Comparison of ENCODE assay signal across 9 cellular contexts in the genomic region with DNA sequence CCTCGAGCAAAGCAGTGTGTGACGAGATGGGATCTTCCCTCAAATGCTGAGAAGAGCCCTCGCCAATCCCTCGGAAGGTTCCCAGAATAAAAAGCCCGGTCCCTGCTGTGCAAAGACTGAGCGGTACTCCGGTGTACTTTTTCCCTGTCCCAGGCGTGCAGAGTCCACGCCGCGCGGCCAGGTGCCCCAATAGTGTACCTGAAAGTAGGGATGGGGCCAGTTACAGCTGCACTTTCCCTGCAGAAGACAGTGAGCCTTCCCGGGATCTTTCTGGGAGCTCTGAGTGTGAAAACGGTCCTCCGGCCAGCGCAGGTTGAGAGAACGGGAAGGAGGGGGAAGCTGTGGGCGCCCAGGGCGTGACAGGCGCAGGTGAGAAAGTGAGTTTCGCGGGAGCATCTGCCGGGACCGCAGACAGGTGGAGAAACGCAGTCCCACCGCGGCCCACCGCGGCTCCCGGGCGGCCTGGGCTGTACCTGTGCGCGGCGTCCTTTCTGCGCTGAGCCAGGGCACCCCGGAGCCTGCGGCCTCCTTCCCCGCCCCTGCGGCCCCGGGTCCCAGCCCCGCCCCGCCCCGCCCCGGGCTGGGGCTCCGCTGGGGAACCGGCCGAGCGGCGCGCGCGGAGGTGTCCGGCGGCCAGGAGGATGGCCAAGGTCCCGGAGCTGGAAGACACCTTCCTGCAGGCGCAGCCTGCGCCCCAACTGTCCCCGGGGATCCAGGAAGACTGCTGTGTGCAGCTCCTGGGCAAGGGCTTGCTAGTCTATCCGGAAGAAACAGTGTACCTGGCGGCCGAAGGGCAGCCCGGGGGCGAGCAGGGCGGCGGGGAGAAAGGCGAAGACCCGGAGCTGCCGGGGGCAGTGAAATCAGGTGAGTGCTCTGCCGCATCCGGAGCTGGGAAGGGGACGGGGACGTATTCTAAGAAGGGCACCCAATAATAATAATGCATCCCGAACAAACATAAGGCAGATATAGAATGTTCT. TPM values are rescaled to one million over a fixed set of nuclear protein-coding genes. Genes with fewer than 3 reads are reported as not detected.
DNase-seq lines count a peak whose midpoint lies in the region; ATAC-seq and TF ChIP-seq lines count a peak whose summit lies in the region.
"Had no signal": no experiment of that assay in that cellular context is flagged by ENCODE, and none has a peak within 500 bp of the region (broad histone marks: within the 10 kb centered on the region; RNA-seq: fewer than 3 reads in every experiment).

Gene RFX6, plus strand, starts transcription at position 608 of the 977 bp plus-strand sequence. Its CDS starts 34 bp downstream, at position 642.

- ATAC-seq in GM23338 (peak; percentile 96), HG02885 (IDR thresholded peaks at IDR 0.05; ENCODE audit: poor library complexity, unreplicated experiment) (no peak)

- no peaks in the 10 kb centered on the region for H3K79me2 ChIP-seq in GM23338 (replicated peaks; ENCODE audit: insufficient read depth)

- no peaks in the 10 kb centered on the region; the same call in 1 of the 2 replicates for H3K9me2 ChIP-seq in GM23338 (ENCODE audit: insufficient read depth)

- 0 out of 2 replicates have a peak, but pooled peaks cover 3% of the 10 kb centered on the region for H4K20me1 ChIP-seq in GM23338 (replicated peaks; ENCODE audit: insufficient read depth)

- H3K4me1 Mint-ChIP-seq in GM23338, result peaks cover 8% of the 10 kb centered on the region

- intact Hi-C loops in left ventricle myocardium inferior (cut with micrococcal nuclease), result no loop called here
- intact Hi-C loops in sigmoid colon (cut with DNase I), result no loop called here

- no peak for TF ChIP-seq EP300 in sigmoid colon (IDR thresholded peaks at IDR 0.05)

- H3K4me3 ChIP-seq in GM23338 (peak within 1 kb of the TSS; percentile 74), Peyer's patch (peak within 1 kb of the TSS in 3 of 4 donors; percentile 2 to 38 (median 30)), left ventricle myocardium inferior (peak within 1 kb of the TSS; percentile 56), sigmoid colon (peak within 1 kb of the TSS in 3 of 4 donors; percentile 11 to 40 (median 12))

- H3K4me2 ChIP-seq in GM23338, result peak within 1 kb of the TSS; percentile 89

- WGBS in sigmoid colon, 2 donors, result 1 to 3% methylated on average over 73 of the region's 73 CpGs

- DNase-seq in GM23338 (ENCODE audit: low spot score), result peak; percentile 69
- peak in 1 of 3 donors; percentile 50 for DNase-seq in Peyer's patch
- DNase-seq in left ventricle myocardium inferior, result no peak
- no peak for DNase-seq in sigmoid colon
- no peak for DNase-seq in NCI-H226
- DNase-seq in activated CD4-positive, alpha-beta T cell treated with anti-CD3 and anti-CD28 coated beads, Interleukin-2, amount 50 U/mL, for 1 hour, result no peak
- DNase-seq in NCI-H1092 treated with DMSO at 0.1 percent for 48 hours (lab: John Stamatoyannopoulos, UW), result no peak

- no peak within 1 kb of the TSS for H3K27ac ChIP-seq in GM23338 (ENCODE audit: low read depth)
- no peak within 1 kb of the TSS for H3K27ac ChIP-seq in Peyer's patch
- no peak within 1 kb of the TSS for H3K27ac ChIP-seq in left ventricle myocardium inferior (replicated peaks)
- H3K27ac ChIP-seq in sigmoid colon, result no peak within 1 kb of the TSS
- H3K27ac ChIP-seq: neutrophil had no signal

- H3K27ac Mint-ChIP-seq in GM23338, result no peak within 1 kb of the TSS

- no peak for TF ChIP-seq CTCF in GM23338 (conservative IDR thresholded peaks at IDR 0.05; ENCODE audit: low read depth in 2 of 2)
- no peak for TF ChIP-seq CTCF in Peyer's patch (IDR thresholded peaks at IDR 0.05)
- no peak for TF ChIP-seq CTCF in left ventricle myocardium inferior (IDR thresholded peaks at IDR 0.05; ENCODE audit: borderline replicate concordance)
- no peak for TF ChIP-seq CTCF in sigmoid colon (IDR thresholded peaks at IDR 0.05)

- H3K36me3 ChIP-seq in GM23338 (ENCODE audit: insufficient read depth) (no peaks in the 10 kb centered on the region), Peyer's patch (no peaks in the 10 kb centered on the region), left ventricle myocardium inferior (no peaks in the 10 kb centered on the region), sigmoid colon (no peaks in the 10 kb centered on the region)
- H3K36me3 ChIP-seq: neutrophil had no signal

- H3K4me3 Mint-ChIP-seq in GM23338, result peak within 1 kb of the TSS; percentile 92

- H3K4me1 ChIP-seq in GM23338 (ENCODE audit: insufficient read depth) (no peaks in the 10 kb centered on the region), Peyer's patch (peaks cover 0 to 14% (median 0%) of the 10 kb centered on the region in 4 donors), left ventricle myocardium inferior (peaks cover 13% of the 10 kb centered on the region), sigmoid colon (peaks cover 0 to 15% (median 14%) of the 10 kb centered on the region in 4 donors)

- TF ChIP-seq POLR2A in Peyer's patch (IDR thresholded peaks at IDR 0.05) (no peak), sigmoid colon (IDR thresholded peaks at IDR 0.05) (no peak)

- H3K27me3 Mint-ChIP-seq in GM23338 (ENCODE audit: insufficient read depth, low read depth, poor library complexity), result peaks cover 35% of the 10 kb centered on the region

- H3K9me3 ChIP-seq in Peyer's patch (no peaks in the 10 kb centered on the region), left ventricle myocardium inferior (replicated peaks) (peaks cover 11% of the 10 kb centered on the region), sigmoid colon (no peaks in the 10 kb centered on the region)
- H3K9me3 ChIP-seq: neutrophil had no signal

- H3K27me3 ChIP-seq in GM23338 (ENCODE audit: insufficient read depth) (peaks cover 63% of the 10 kb centered on the region), Peyer's patch (peaks cover 0 to 10% of the 10 kb centered on the region in 2 donors), left ventricle myocardium inferior (ENCODE audit: low read depth) (peaks cover 75% of the 10 kb centered on the region), sigmoid colon (peaks cover 9 to 43% (median 18%) of the 10 kb centered on the region in 3 donors)

- peaks cover 3% of the 10 kb centered on the region; the same call in 2 of the 3 replicates for H3K36me3 Mint-ChIP-seq in GM23338 (ENCODE audit: low read depth)

- no peaks in the 10 kb centered on the region for H3F3A ChIP-seq in GM23338 (replicated peaks; ENCODE audit: low read depth)

- peak within 1 kb of the TSS; percentile 88 for H2AFZ ChIP-seq in GM23338

- H3K9me3 Mint-ChIP-seq in GM23338, result peaks cover 12% of the 10 kb centered on the region; the same call in 2 of the 3 replicates

TF ChIP-seq in GM23338, 12 proteins besides CTCF, POLR2A, EP300 and RAD21 (continues in another document):
- TF ChIP-seq ZNF114 (CRISPR knock-in tag; IDR thresholded peaks at IDR 0.05) (no peak), EZH2phosphoT487 (IDR thresholded peaks at IDR 0.05; ENCODE audit: unreplicated experiment) (no peak), NANOG (IDR thresholded peaks at IDR 0.05; ENCODE audit: borderline replicate concordance) (no peak), ZNF331 (CRISPR knock-in tag; IDR thresholded peaks at IDR 0.05; ENCODE audit: low read depth) (no peak), JUNB (IDR thresholded peaks at IDR 0.05; ENCODE audit: unreplicated experiment) (no peak), POLR2AphosphoS5 (IDR thresholded peaks at IDR 0.05; ENCODE audit: low read depth) (no peak), ETS1 (IDR thresholded peaks at IDR 0.05) (no peak), CREB1 (CRISPR knock-in tag; IDR thresholded peaks at IDR 0.05; ENCODE audit: low read depth) (no peak), STAT1 (IDR thresholded peaks at IDR 0.05; ENCODE audit: unreplicated experiment) (no peak)

RNA-seq across cellular contexts. Expression of gene RFX6, which starts in this region (rescaled TPM):
- total RNA-seq in GM23338 (2014; rRNA removed; shearing (Covaris generic)), result 0.31 and 0.35 TPM in 2 replicates
- polyA plus RNA-seq in GM23338 (2016; fragmentation: Nextera tagmentation; extraction: Ambion mirVana), result not detected in 2 replicates
- 1 to 10 TPM in 3 of 4 donors, under 1 TPM in 1; 0.83 to 4.4 (median 1.9) TPM for total RNA-seq in Peyer's patch
- total RNA-seq in left ventricle myocardium inferior, result not detected
- not detected for total RNA-seq in sigmoid colon
- 1 to 10 TPM in 1 of 3 donors, under 1 TPM in 2; 0.16 to 1.8 (median 0.46) TPM for polyA plus RNA-seq in sigmoid colon

Comparison
In these comparisons a context has a peak if more than half of its experiments do, and no peak if none do; other contexts are left out.
1. Peak in DNase-seq, ATAC-seq, H3K4me3 ChIP-seq and H3K4me2 ChIP-seq in GM23338; RNA of the gene not detected or under 1 TPM.
2. H3K4me3 ChIP-seq: peak in every context shown above with its lines; median percentile 74 in GM23338; 56 in left ventricle myocardium inferior; 30 in Peyer's patch; 12 in sigmoid colon.